Comparison of ENCODE assay signal across 8 cellular contexts in the genomic region with DNA sequence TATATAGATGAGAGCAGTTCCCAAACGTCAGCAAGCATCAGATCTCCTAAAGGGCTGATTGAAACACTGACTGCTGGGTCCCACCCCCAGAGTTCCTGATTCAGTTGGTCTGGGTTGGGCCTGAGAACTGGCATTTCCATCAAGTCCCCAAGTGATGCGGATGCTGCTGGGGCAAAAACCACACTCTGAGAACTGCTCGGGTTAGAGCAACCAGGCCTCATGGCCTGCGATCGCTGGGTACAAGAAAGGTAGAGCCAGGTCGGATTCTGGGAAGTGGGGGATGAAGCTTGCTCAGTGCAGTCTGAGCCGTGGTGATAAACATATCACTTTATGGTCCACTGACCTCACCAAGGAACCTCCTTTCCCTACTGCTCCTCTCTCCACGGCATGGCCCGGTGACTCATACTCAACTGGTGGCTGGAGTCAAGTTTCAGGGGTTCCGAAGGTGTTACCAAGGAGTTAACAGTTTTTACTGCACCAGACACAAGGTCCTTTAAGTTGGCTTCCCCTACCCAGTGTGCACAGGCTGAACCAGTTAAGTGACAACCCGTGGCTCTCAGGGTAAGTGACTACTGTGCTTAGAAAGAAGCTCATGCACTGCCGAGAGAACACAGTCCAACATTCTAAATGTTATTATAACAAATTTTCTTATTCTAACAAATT.
DNase-seq lines count a peak whose midpoint lies in the region; ATAC-seq and TF ChIP-seq lines count a peak whose summit lies in the region.

No MANE protein-coding gene starts in this region.

- peak overlapping the region; percentile 23 for H3K27ac Mint-ChIP-seq in stimulated activated effector memory CD8-positive, alpha-beta T cell treated with anti-CD3 and anti-CD28 coated beads, Interleukin-12 subunit alpha, Interleukin-12 subunit beta, amount 100 ng/mL, for 72 hours

- H2AFZ ChIP-seq in ACC112 (ENCODE audit: low read length, unreplicated experiment): no peak overlapping the region

- no peaks in the 10 kb centered on the region for H3K9me3 Mint-ChIP-seq in stimulated activated effector memory CD8-positive, alpha-beta T cell treated with anti-CD3 and anti-CD28 coated beads, Interleukin-12 subunit alpha, Interleukin-12 subunit beta, amount 100 ng/mL, for 72 hours

- peak overlapping the region; percentile 55 for H3K4me3 Mint-ChIP-seq in stimulated activated effector memory CD8-positive, alpha-beta T cell treated with anti-CD3 and anti-CD28 coated beads, Interleukin-12 subunit alpha, Interleukin-12 subunit beta, amount 100 ng/mL, for 72 hours

- H3K27me3 ChIP-seq in ACC112 (ENCODE audit: insufficient read depth, low read length): no peaks in the 10 kb centered on the region

- peak overlapping the region; percentile 52; the same call in 1 of the 2 replicates for H3K4me3 ChIP-seq in ACC112 (ENCODE audit: low read depth, low read length)
- no peak overlapping the region for H3K4me3 ChIP-seq in foreskin fibroblast (ENCODE audit: low read depth in 1 of 2, low read length in 2 of 2)

- H3K36me3 ChIP-seq in ACC112 (ENCODE audit: insufficient read depth, low read length): peaks cover 6% of the 10 kb centered on the region

- TF ChIP-seq CTCF in foreskin fibroblast (IDR thresholded peaks at IDR 0.05; ENCODE audit: low read depth, low read length): no peak

- peaks cover 74% of the 10 kb centered on the region for H3K4me1 Mint-ChIP-seq in stimulated activated effector memory CD8-positive, alpha-beta T cell treated with anti-CD3 and anti-CD28 coated beads, Interleukin-12 subunit alpha, Interleukin-12 subunit beta, amount 100 ng/mL, for 72 hours

- ATAC-seq in GM21786 (IDR thresholded peaks at IDR 0.05; ENCODE audit: unreplicated experiment) (peak; percentile 39), SK-N-SH treated with all-trans-retinoic acid at 6 μM for 48 hours (peak; percentile 54; the same call in 2 of the 3 replicates), GM19324 (IDR thresholded peaks at IDR 0.05; ENCODE audit: low FRiP score, unreplicated experiment) (no peak)
- ATAC-seq in stimulated activated effector memory CD8-positive, alpha-beta T cell treated with anti-CD3 and anti-CD28 coated beads, Interleukin-12 subunit alpha, Interleukin-12 subunit beta, amount 100 ng/mL, for 72 hours: peak; percentile 79

- peak overlapping the region; percentile 74 for H3K27ac ChIP-seq in ACC112 (ENCODE audit: low read depth, low read length)

- peaks cover 56% of the 10 kb centered on the region for H3K36me3 Mint-ChIP-seq in stimulated activated effector memory CD8-positive, alpha-beta T cell treated with anti-CD3 and anti-CD28 coated beads, Interleukin-12 subunit alpha, Interleukin-12 subunit beta, amount 100 ng/mL, for 72 hours

- H3K4me1 ChIP-seq in ACC112 (ENCODE audit: control insufficient read depth, insufficient read depth, low read length, unreplicated experiment): peaks cover 45% of the 10 kb centered on the region

- DNase-seq in foreskin fibroblast (peak; percentile 77 to 91), SK-N-DZ (ENCODE audit: low spot score) (no peak), NCI-H187 treated with DMSO at 0.1 percent for 48 hours (lab: John Stamatoyannopoulos, UW) (no peak)
- DNase-seq in stimulated activated effector memory CD8-positive, alpha-beta T cell treated with anti-CD3 and anti-CD28 coated beads, Interleukin-12 subunit alpha, Interleukin-12 subunit beta, amount 100 ng/mL, for 72 hours (ENCODE audit: low spot score in 2 of 2): peak; percentile 20 to 70

- H3K79me2 ChIP-seq in ACC112 (ENCODE audit: control insufficient read depth, insufficient read depth, low read length, unreplicated experiment): no peaks in the 10 kb centered on the region

TF ChIP-seq in SK-N-SH treated with all-trans-retinoic acid at 6 μM for 48 hours, 23 proteins besides CTCF, POLR2A, EP300 and RAD21:
- TF ChIP-seq, protein P1, sequence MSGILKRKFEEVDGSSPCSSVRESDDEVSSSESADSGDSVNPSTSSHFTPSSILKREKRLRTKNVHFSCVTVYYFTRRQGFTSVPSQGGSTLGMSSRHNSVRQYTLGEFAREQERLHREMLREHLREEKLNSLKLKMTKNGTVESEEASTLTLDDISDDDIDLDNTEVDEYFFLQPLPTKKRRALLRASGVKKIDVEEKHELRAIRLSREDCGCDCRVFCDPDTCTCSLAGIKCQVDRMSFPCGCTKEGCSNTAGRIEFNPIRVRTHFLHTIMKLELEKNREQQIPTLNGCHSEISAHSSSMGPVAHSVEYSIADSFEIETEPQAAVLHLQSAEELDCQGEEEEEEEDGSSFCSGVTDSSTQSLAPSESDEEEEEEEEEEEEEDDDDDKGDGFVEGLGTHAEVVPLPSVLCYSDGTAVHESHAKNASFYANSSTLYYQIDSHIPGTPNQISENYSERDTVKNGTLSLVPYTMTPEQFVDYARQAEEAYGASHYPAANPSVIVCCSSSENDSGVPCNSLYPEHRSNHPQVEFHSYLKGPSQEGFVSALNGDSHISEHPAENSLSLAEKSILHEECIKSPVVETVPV (CRISPR knock-in tag; IDR thresholded peaks at IDR 0.05): no peak

Comparison
In these comparisons a context has a peak if more than half of its experiments do, and no peak if none do; other contexts are left out.
1. DNase-seq: peak in foreskin fibroblast (2 of 2) and stimulated activated effector memory CD8-positive, alpha-beta T cell treated with anti-CD3 and anti-CD28 coated beads, Interleukin-12 subunit alpha, Interleukin-12 subunit beta, amount 100 ng/mL, for 72 hours (2 of 2); none in SK-N-DZ (single experiment) and NCI-H187 treated with DMSO at 0.1 percent for 48 hours (single experiment).